Comparison of ENCODE assay signal across 17 cellular contexts in genomic region chr6:163816441-163816840, GRCh38.
DNase-seq lines count a peak whose midpoint lies in the region; ATAC-seq and TF ChIP-seq lines count a peak whose summit lies in the region.
"Had no signal": no experiment of that assay in that cellular context is flagged by ENCODE, and none has a peak within 500 bp of the region (broad histone marks: within the 10 kb centered on the region; RNA-seq: fewer than 3 reads in every experiment).

No MANE protein-coding gene starts in this region.

- in situ Hi-C loops in IMR-90 (cut with MboI; ENCODE audit: low sequenced_read_pairs): no loop called here

- dilution Hi-C loops in IMR-90 (cut with HindIII; ENCODE audit: low sequenced_read_pairs, unreplicated experiment): no loop called here

- H2AFZ ChIP-seq in IMR-90 (replicated peaks; ENCODE audit: low read length, poor library complexity): no peak overlapping the region

- H3K4me3 ChIP-seq in IMR-90 (ENCODE audit: insufficient read depth, low read depth, low read length) (no peak overlapping the region), esophagus muscularis mucosa (no peak overlapping the region), fibroblast of mammary gland (ENCODE audit: control insufficient read depth, low read depth, low read length) (no peak overlapping the region)
- H3K4me3 ChIP-seq: A549; BLaER1 treated with 17β-estradiol and CSF1 and Interleukin-3, amounts not matched to agents 10 nM and 100 nM had no signal

- H2BK5ac ChIP-seq in IMR-90 (ENCODE audit: low read depth, low read length, poor library complexity, severe bottlenecking): no peak overlapping the region

- peak; percentile 14 for DNase-seq in IMR-90
- peak; percentile 72 for DNase-seq in esophagus muscularis mucosa (ENCODE audit: extremely low spot score)
- DNase-seq in fibroblast of mammary gland (ENCODE audit: low read depth): peak; percentile 14
- DNase-seq in NCI-H446 (lab: John Stamatoyannopoulos, UW): no peak
- no peak for DNase-seq in nucleus accumbens (lab: John Stamatoyannopoulos, UW)
- DNase-seq: AML-193; Caco-2; Calu3; CD4-positive, alpha-beta T cell; CD8-positive, alpha-beta T cell; DMS79 treated with DMSO at 0.1 percent for 48 hours; GF-D8 had no signal

- no peak overlapping the region for H3K9ac ChIP-seq in IMR-90 (ENCODE audit: low read depth, low read length)
- H3K9ac ChIP-seq: BLaER1 treated with 17β-estradiol and CSF1 and Interleukin-3, amounts not matched to agents 10 nM and 100 nM had no signal

- H4K20me1 ChIP-seq in IMR-90 (ENCODE audit: insufficient read depth, low read length): no peaks in the 10 kb centered on the region
- H4K20me1 ChIP-seq: BLaER1 treated with 17β-estradiol and CSF1 and Interleukin-3, amounts not matched to agents 10 nM and 100 nM had no signal

- CTCF ChIA-PET in IMR-90 (lab: Yijun Ruan, JAX): interaction anchor here (0.9 kb wide), 1 partner anchor 17 kb away, joined by 4 read pairs; no protein-coding TSS in a partner anchor

- no peak for TF ChIP-seq EP300 in esophagus muscularis mucosa (IDR thresholded peaks at IDR 0.05)

- peaks cover 6% of the 10 kb centered on the region for H3K4me1 ChIP-seq in IMR-90 (ENCODE audit: control insufficient read depth, insufficient read depth, low read length)
- peaks cover 5 to 8% (median 6%) of the 10 kb centered on the region in 4 donors for H3K4me1 ChIP-seq in esophagus muscularis mucosa
- H3K4me1 ChIP-seq: A549, Caco-2 had no signal

- H3K18ac ChIP-seq in IMR-90 (ENCODE audit: low read depth, low read length): no peak overlapping the region

- no peaks in the 10 kb centered on the region for H3K9me1 ChIP-seq in IMR-90 (ENCODE audit: insufficient read depth, low read length)

- H2BK15ac ChIP-seq in IMR-90 (ENCODE audit: low read depth, low read length): no peak overlapping the region

- no peak overlapping the region for H2BK120ac ChIP-seq in IMR-90 (ENCODE audit: low read depth, low read length)

- BruUV-seq in IMR-90 (replicated peaks; lab: Mats Ljungman, UMichigan): no TSS peak

- no peak overlapping the region for H2AK9ac ChIP-seq in IMR-90 (replicated peaks; ENCODE audit: low read depth, low read length, poor library complexity)

- H3K27ac ChIP-seq in IMR-90 (ENCODE audit: insufficient read depth, low read length) (no peak overlapping the region), esophagus muscularis mucosa (replicated peaks in 1 of 4) (no peak overlapping the region)
- H3K27ac ChIP-seq: 22Rv1; A549; BLaER1 treated with 17β-estradiol and CSF1 and Interleukin-3, amounts not matched to agents 10 nM and 100 nM; C4-2B had no signal

- H3K23ac ChIP-seq in IMR-90 (ENCODE audit: low read depth, low read length): no peak overlapping the region

- H3K4me2 ChIP-seq in IMR-90 (ENCODE audit: low read depth, low read length): no peak overlapping the region
- H3K4me2 ChIP-seq: A549; BLaER1 treated with 17β-estradiol and CSF1 and Interleukin-3, amounts not matched to agents 10 nM and 100 nM had no signal

- H3K36me3 ChIP-seq in IMR-90 (ENCODE audit: control insufficient read depth, insufficient read depth, low read length) (no peaks in the 10 kb centered on the region), esophagus muscularis mucosa (no peaks in the 10 kb centered on the region)
- H3K36me3 ChIP-seq: BLaER1 treated with 17β-estradiol and CSF1 and Interleukin-3, amounts not matched to agents 10 nM and 100 nM had no signal

- TF ChIP-seq POLR2A in IMR-90 (IDR thresholded peaks at IDR 0.05; ENCODE audit: low read depth, low read length): no peak
- TF ChIP-seq POLR2A in esophagus muscularis mucosa (IDR thresholded peaks at IDR 0.05; ENCODE audit: low read depth): no peak

- H3K9me3 ChIP-seq in IMR-90 (ENCODE audit: control insufficient read depth, insufficient read depth, low read length) (no peaks in the 10 kb centered on the region; the same call in 1 of the 2 replicates), esophagus muscularis mucosa (no peaks in the 10 kb centered on the region)
- H3K9me3 ChIP-seq: A549; BLaER1 treated with 17β-estradiol and CSF1 and Interleukin-3, amounts not matched to agents 10 nM and 100 nM; Caco-2 had no signal

- intact Hi-C loops in IMR-90 (cut with micrococcal nuclease): no loop called here
- intact Hi-C loops in esophagus muscularis mucosa (cut with DNase I): loop anchor here (10.0 kb wide), 1 partner anchor 392 kb away; no protein-coding TSS in a partner anchor

- no peak for ATAC-seq in IMR-90 (ENCODE audit: low read depth)
- no peak for ATAC-seq in GM18858 (IDR thresholded peaks at IDR 0.05; ENCODE audit: unreplicated experiment)
- ATAC-seq: A549; CD8-positive, alpha-beta T cell had no signal

- H4K8ac ChIP-seq in IMR-90 (ENCODE audit: low read depth in 2 of 2, low read length in 2 of 2): no peak overlapping the region

- no peak overlapping the region for H2AK5ac ChIP-seq in IMR-90 (ENCODE audit: low read depth, low read length)

- H3K79me1 ChIP-seq in IMR-90 (ENCODE audit: low read depth in 1 of 2, low read length in 2 of 2): no peaks in the 10 kb centered on the region

- no peak overlapping the region for H3K4ac ChIP-seq in IMR-90 (ENCODE audit: low read depth, low read length)

- TF ChIP-seq RAD21 in IMR-90 (IDR thresholded peaks at IDR 0.05; ENCODE audit: low read length): no peak

- H3K14ac ChIP-seq in IMR-90 (replicated peaks; ENCODE audit: low read depth, low read length): no peak overlapping the region

- WGBS in IMR-90 (ENCODE audit: extremely low coverage in 2 of 2, insufficient read length in 1 of 2), 2 experiments: no CpG with 5 or more reads among the region's 2 CpGs
- 69% methylated on average over 2 of the region's 2 CpGs for WGBS in esophagus muscularis mucosa

- H3K56ac ChIP-seq in IMR-90 (ENCODE audit: extremely low read depth, insufficient read depth, low read length): no peak overlapping the region

- H4K91ac ChIP-seq in IMR-90 (ENCODE audit: insufficient read depth, low read depth, low read length): no peak overlapping the region

- H3K27me3 ChIP-seq in IMR-90 (ENCODE audit: control insufficient read depth, insufficient read depth, low read length) (no peaks in the 10 kb centered on the region), esophagus muscularis mucosa (no peaks in the 10 kb centered on the region)
- H3K27me3 ChIP-seq: BLaER1 treated with 17β-estradiol and CSF1 and Interleukin-3, amounts not matched to agents 10 nM and 100 nM had no signal

- no peak overlapping the region for H4K5ac ChIP-seq in IMR-90 (ENCODE audit: low read depth, low read length)

- H2BK20ac ChIP-seq in IMR-90 (ENCODE audit: low read depth, low read length): no peak overlapping the region

- TF ChIP-seq CTCF in IMR-90 (conservative IDR thresholded peaks at IDR 0.05; ENCODE audit: low read depth, low read length) (no peak), esophagus muscularis mucosa (IDR thresholded peaks at IDR 0.05) (no peak), fibroblast of mammary gland (conservative IDR thresholded peaks at IDR 0.05; ENCODE audit: control insufficient read depth, insufficient read depth, low read depth, low read length) (no peak)

- POLR2A ChIA-PET in IMR-90 (lab: Charles Lee; ENCODE audit: unreplicated experiment): no interaction called here

TF ChIP-seq in IMR-90, 13 proteins besides CTCF, POLR2A, EP300 and RAD21:
- TF ChIP-seq BHLHE40 (IDR thresholded peaks at IDR 0.05; ENCODE audit: low read depth, low read length) (no peak), MAFK (IDR thresholded peaks at IDR 0.05; ENCODE audit: low read depth, low read length) (no peak), NFE2L2 (IDR thresholded peaks at IDR 0.05; ENCODE audit: low read depth, low read length) (no peak), SMC3 (IDR thresholded peaks at IDR 0.05; ENCODE audit: low read depth, low read length) (no peak), USF2 (IDR thresholded peaks at IDR 0.05; ENCODE audit: low read depth, low read length) (no peak), CHD1 (IDR thresholded peaks at IDR 0.05; ENCODE audit: low read depth, low read length) (no peak), CEBPB (IDR thresholded peaks at IDR 0.05; ENCODE audit: low read depth, low read length) (no peak), RCOR1 (IDR thresholded peaks at IDR 0.05; ENCODE audit: insufficient replicate concordance, low read length) (no peak), FOS (IDR thresholded peaks at IDR 0.05; ENCODE audit: low read depth, low read length) (no peak), MAZ (IDR thresholded peaks at IDR 0.05; ENCODE audit: borderline replicate concordance, low read depth, low read length) (no peak), ELK1 (IDR thresholded peaks at IDR 0.05; ENCODE audit: borderline replicate concordance, low read depth, low read length) (no peak), MXI1 (IDR thresholded peaks at IDR 0.05; ENCODE audit: borderline replicate concordance, low read depth, low read length) (no peak), RFX5 (IDR thresholded peaks at IDR 0.05; ENCODE audit: low read depth, low read length) (no peak)

Comparison
In these comparisons a context has a peak if more than half of its experiments do, and no peak if none do; other contexts are left out.
1. DNase-seq: peak in IMR-90 (single experiment), esophagus muscularis mucosa (single experiment) and fibroblast of mammary gland (single experiment); none in NCI-H446 (0 of 2) and nucleus accumbens (0 of 56).